Comparison of ENCODE assay signal across 14 cellular contexts in genomic region chr10:75089634-75090033, GRCh38. TPM values are rescaled to one million over a fixed set of nuclear protein-coding genes. Genes with fewer than 3 reads are reported as not detected.
DNase-seq lines count a peak whose midpoint lies in the region; ATAC-seq and TF ChIP-seq lines count a peak whose summit lies in the region.
"Had no signal": no experiment of that assay in that cellular context is flagged by ENCODE, and none has a peak within 500 bp of the region (broad histone marks: within the 10 kb centered on the region; RNA-seq: fewer than 3 reads in every experiment).

No MANE protein-coding gene starts in this region.

- POLR2A ChIA-PET in activated CD4-positive, alpha-beta T cell treated with anti-CD3 and anti-CD28 coated beads, Interleukin-2, amount 10 ng/mL, durations not matched to agents 7 days and 5 days (lab: Charles Lee) = no interaction called here
- POLR2A ChIA-PET in activated CD8-positive, alpha-beta T cell treated with anti-CD3 and anti-CD28 coated beads, Interleukin-2, amount 10 ng/mL, durations not matched to agents 7 days and 5 days (lab: Charles Lee) = no interaction called here
- POLR2A ChIA-PET in activated CD8-positive, alpha-beta T cell treated with anti-CD3 and anti-CD28 coated beads for 36 hours (lab: Charles Lee) = no interaction called here

- intact Hi-C loops in activated CD8-positive, alpha-beta T cell treated with anti-CD3 and anti-CD28 coated beads for 36 hours (cut with micrococcal nuclease) = loop anchor here (10.0 kb wide), 1 partner anchor 345 kb away; no protein-coding TSS in a partner anchor

- H3K4me3 Mint-ChIP-seq in activated CD4-positive, alpha-beta T cell treated with anti-CD3 and anti-CD28 coated beads, Interleukin-2, amount 10 ng/mL, durations not matched to agents 7 days and 5 days = no peak overlapping the region
- no peak overlapping the region for H3K4me3 Mint-ChIP-seq in activated CD8-positive, alpha-beta T cell treated with anti-CD3 and anti-CD28 coated beads, Interleukin-2, amount 10 ng/mL, durations not matched to agents 7 days and 5 days
- H3K4me3 Mint-ChIP-seq in activated CD8-positive, alpha-beta T cell treated with anti-CD3 and anti-CD28 coated beads for 36 hours = no peak overlapping the region
- H3K4me3 Mint-ChIP-seq in T-helper 17 cell = no peak overlapping the region
- H3K4me3 Mint-ChIP-seq: B cell; CD8-positive, alpha-beta T cell had no signal

- CTCF ChIA-PET in activated CD4-positive, alpha-beta T cell treated with anti-CD3 and anti-CD28 coated beads, Interleukin-2, amount 10 ng/mL, durations not matched to agents 7 days and 5 days (lab: Charles Lee) = interaction anchor here (1.0 to 1.1 kb wide), 2 partner anchors 8 to 9 kb away, joined by 3 read pairs; a partner anchor contains a TSS
- CTCF ChIA-PET in activated CD8-positive, alpha-beta T cell treated with anti-CD3 and anti-CD28 coated beads, Interleukin-2, amount 10 ng/mL, durations not matched to agents 7 days and 5 days (lab: Charles Lee) = interaction anchor here (2.2 kb wide), 1 partner anchor 11 kb away, joined by 5 read pairs; no protein-coding TSS in a partner anchor
- CTCF ChIA-PET in activated CD8-positive, alpha-beta T cell treated with anti-CD3 and anti-CD28 coated beads for 36 hours (lab: Charles Lee) = interaction anchor here (1.5 kb wide), 1 partner anchor 9 kb away, joined by 4 read pairs; no protein-coding TSS in a partner anchor

- H3K36me3 Mint-ChIP-seq in activated CD4-positive, alpha-beta T cell treated with anti-CD3 and anti-CD28 coated beads, Interleukin-2, amount 10 ng/mL, durations not matched to agents 7 days and 5 days (ENCODE audit: low read depth) = no peaks in the 10 kb centered on the region
- no peaks in the 10 kb centered on the region for H3K36me3 Mint-ChIP-seq in activated CD8-positive, alpha-beta T cell treated with anti-CD3 and anti-CD28 coated beads, Interleukin-2, amount 10 ng/mL, durations not matched to agents 7 days and 5 days (ENCODE audit: low read depth)
- no peaks in the 10 kb centered on the region for H3K36me3 Mint-ChIP-seq in activated CD8-positive, alpha-beta T cell treated with anti-CD3 and anti-CD28 coated beads for 36 hours (ENCODE audit: low read depth)
- H3K36me3 Mint-ChIP-seq in T-helper 17 cell (ENCODE audit: low read depth) = no peaks in the 10 kb centered on the region
- H3K36me3 Mint-ChIP-seq: CD8-positive, alpha-beta T cell had no signal

- H3K4me1 Mint-ChIP-seq in activated CD4-positive, alpha-beta T cell treated with anti-CD3 and anti-CD28 coated beads, Interleukin-2, amount 10 ng/mL, durations not matched to agents 7 days and 5 days = peaks cover 12% of the 10 kb centered on the region
- H3K4me1 Mint-ChIP-seq in activated CD8-positive, alpha-beta T cell treated with anti-CD3 and anti-CD28 coated beads, Interleukin-2, amount 10 ng/mL, durations not matched to agents 7 days and 5 days (ENCODE audit: low read depth) = peaks cover 4% of the 10 kb centered on the region
- no peaks in the 10 kb centered on the region for H3K4me1 Mint-ChIP-seq in activated CD8-positive, alpha-beta T cell treated with anti-CD3 and anti-CD28 coated beads for 36 hours (ENCODE audit: low read depth)
- H3K4me1 Mint-ChIP-seq in T-helper 17 cell = peaks cover 9% of the 10 kb centered on the region
- H3K4me1 Mint-ChIP-seq: B cell had no signal

- TF ChIP-seq CTCF in activated CD8-positive, alpha-beta T cell treated with anti-CD3 and anti-CD28 coated beads for 36 hours (IDR thresholded peaks at IDR 0.05) = no peak

- no peaks in the 10 kb centered on the region for H3K9me3 Mint-ChIP-seq in activated CD4-positive, alpha-beta T cell treated with anti-CD3 and anti-CD28 coated beads, Interleukin-2, amount 10 ng/mL, durations not matched to agents 7 days and 5 days
- H3K9me3 Mint-ChIP-seq in activated CD8-positive, alpha-beta T cell treated with anti-CD3 and anti-CD28 coated beads, Interleukin-2, amount 10 ng/mL, durations not matched to agents 7 days and 5 days (ENCODE audit: insufficient read depth) = no peaks in the 10 kb centered on the region
- no peaks in the 10 kb centered on the region for H3K9me3 Mint-ChIP-seq in activated CD8-positive, alpha-beta T cell treated with anti-CD3 and anti-CD28 coated beads for 36 hours
- H3K9me3 Mint-ChIP-seq: CD8-positive, alpha-beta T cell had no signal

- no peaks in the 10 kb centered on the region for H3K27me3 Mint-ChIP-seq in activated CD4-positive, alpha-beta T cell treated with anti-CD3 and anti-CD28 coated beads, Interleukin-2, amount 10 ng/mL, durations not matched to agents 7 days and 5 days
- no peaks in the 10 kb centered on the region for H3K27me3 Mint-ChIP-seq in activated CD8-positive, alpha-beta T cell treated with anti-CD3 and anti-CD28 coated beads, Interleukin-2, amount 10 ng/mL, durations not matched to agents 7 days and 5 days (ENCODE audit: low read depth)
- H3K27me3 Mint-ChIP-seq in activated CD8-positive, alpha-beta T cell treated with anti-CD3 and anti-CD28 coated beads for 36 hours = no peaks in the 10 kb centered on the region
- H3K27me3 Mint-ChIP-seq in T-helper 17 cell = no peaks in the 10 kb centered on the region
- H3K27me3 Mint-ChIP-seq: B cell had no signal

- H3K9me3 ChIP-seq in T-helper 17 cell (ENCODE audit: control insufficient read depth, low read length, poor library complexity, severe bottlenecking) = no peaks in the 10 kb centered on the region
- H3K9me3 ChIP-seq: A549, Caco-2 had no signal

- no peak for DNase-seq in activated CD4-positive, alpha-beta T cell treated with anti-CD3 and anti-CD28 coated beads, Interleukin-2, amount 10 ng/mL, durations not matched to agents 7 days and 5 days
- no peak for DNase-seq in activated CD4-positive, alpha-beta T cell treated with anti-CD3 and anti-CD28 coated beads, Interleukin-2, amount 50 U/mL, for 1 hour
- DNase-seq in activated CD8-positive, alpha-beta T cell treated with anti-CD3 and anti-CD28 coated beads, Interleukin-2, amount 10 ng/mL, durations not matched to agents 7 days and 5 days = no peak
- DNase-seq in activated CD8-positive, alpha-beta T cell treated with anti-CD3 and anti-CD28 coated beads for 36 hours = no peak
- no peak for DNase-seq in T-helper 17 cell
- DNase-seq in activated CD4-positive, CD25-positive, alpha-beta regulatory T cell treated with anti-CD3 and anti-CD28 coated beads, Interleukin-2, amount 50 U/mL, for 72 hours = no peak
- DNase-seq: AML-193; Caco-2; Calu3; CD8-positive, alpha-beta T cell; DMS79 treated with DMSO at 0.1 percent for 48 hours; GF-D8 had no signal

- ATAC-seq in activated CD8-positive, alpha-beta T cell treated with anti-CD3 and anti-CD28 coated beads, Interleukin-2, amount 10 ng/mL, durations not matched to agents 7 days and 5 days = no peak
- ATAC-seq in activated CD8-positive, alpha-beta T cell treated with anti-CD3 and anti-CD28 coated beads for 36 hours = no peak
- no peak for ATAC-seq in T-helper 17 cell
- ATAC-seq: A549; CD8-positive, alpha-beta T cell had no signal

- peak overlapping the region; percentile 36 for H3K27ac Mint-ChIP-seq in activated CD4-positive, alpha-beta T cell treated with anti-CD3 and anti-CD28 coated beads, Interleukin-2, amount 10 ng/mL, durations not matched to agents 7 days and 5 days
- H3K27ac Mint-ChIP-seq in activated CD8-positive, alpha-beta T cell treated with anti-CD3 and anti-CD28 coated beads, Interleukin-2, amount 10 ng/mL, durations not matched to agents 7 days and 5 days = peak overlapping the region; percentile 6
- H3K27ac Mint-ChIP-seq in activated CD8-positive, alpha-beta T cell treated with anti-CD3 and anti-CD28 coated beads for 36 hours = no peak overlapping the region
- H3K27ac Mint-ChIP-seq in T-helper 17 cell = peak overlapping the region; percentile 37
- H3K27ac Mint-ChIP-seq: B cell; CD8-positive, alpha-beta T cell had no signal

RNA-seq across cellular contexts. Expression of gene SAMD8, which starts 21.8 kb away (rescaled TPM):
- total RNA-seq in activated CD4-positive, alpha-beta T cell treated with anti-CD3 and anti-CD28 coated beads, Interleukin-2, amount 10 ng/mL, durations not matched to agents 7 days and 5 days = 10 to 100 TPM; 12.9 to 13.3 TPM
- 10 to 100 TPM; 17.4 to 18.2 TPM for total RNA-seq in activated CD8-positive, alpha-beta T cell treated with anti-CD3 and anti-CD28 coated beads, Interleukin-2, amount 10 ng/mL, durations not matched to agents 7 days and 5 days
- 10 to 100 TPM; 21.9 to 23.7 TPM for total RNA-seq in activated CD8-positive, alpha-beta T cell treated with anti-CD3 and anti-CD28 coated beads for 36 hours
- total RNA-seq in T-helper 17 cell = 10 to 100 TPM; 25.2 to 34.2 TPM
